ENCODE assay signal across 1 cellular context in the genomic region with DNA sequence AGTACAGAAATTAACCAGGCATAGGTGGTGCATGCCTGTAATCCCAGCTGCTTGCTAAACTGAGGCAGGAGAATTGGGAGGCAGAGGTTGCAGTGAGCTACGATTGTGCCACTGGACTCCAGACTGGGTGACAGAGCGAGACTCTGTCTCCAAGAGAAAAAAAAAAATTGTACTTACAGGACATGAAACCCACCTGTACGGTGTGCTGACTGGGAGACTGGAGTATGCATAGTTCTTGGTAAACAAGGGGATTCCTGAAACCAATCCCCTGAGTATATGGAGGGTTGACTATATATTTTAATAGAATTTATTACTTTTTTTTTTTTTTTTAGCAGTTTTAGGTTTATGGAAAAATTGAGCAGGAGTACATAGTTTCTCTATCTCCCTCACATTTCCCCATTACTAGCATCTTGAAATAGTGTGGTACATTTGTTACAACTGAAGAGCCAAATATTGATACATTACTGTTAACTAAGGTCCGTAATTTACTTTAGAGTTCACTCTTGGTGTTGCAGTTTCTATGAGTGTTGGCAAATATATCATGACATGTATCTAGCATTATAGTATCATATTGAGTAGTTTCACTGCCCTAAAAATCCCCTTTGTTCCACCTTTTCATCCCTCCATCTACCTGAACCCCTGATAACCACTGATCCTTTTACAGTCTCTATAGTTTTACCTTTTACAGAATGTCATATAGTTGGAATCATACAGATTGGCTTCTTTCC.
TF ChIP-seq lines count a peak whose summit lies in the region.

No MANE protein-coding gene starts in this region.

TF ChIP-seq in WTC11, 78 proteins besides CTCF, POLR2A, EP300 and RAD21 (continued from another document):
- TF ChIP-seq, protein P1, sequence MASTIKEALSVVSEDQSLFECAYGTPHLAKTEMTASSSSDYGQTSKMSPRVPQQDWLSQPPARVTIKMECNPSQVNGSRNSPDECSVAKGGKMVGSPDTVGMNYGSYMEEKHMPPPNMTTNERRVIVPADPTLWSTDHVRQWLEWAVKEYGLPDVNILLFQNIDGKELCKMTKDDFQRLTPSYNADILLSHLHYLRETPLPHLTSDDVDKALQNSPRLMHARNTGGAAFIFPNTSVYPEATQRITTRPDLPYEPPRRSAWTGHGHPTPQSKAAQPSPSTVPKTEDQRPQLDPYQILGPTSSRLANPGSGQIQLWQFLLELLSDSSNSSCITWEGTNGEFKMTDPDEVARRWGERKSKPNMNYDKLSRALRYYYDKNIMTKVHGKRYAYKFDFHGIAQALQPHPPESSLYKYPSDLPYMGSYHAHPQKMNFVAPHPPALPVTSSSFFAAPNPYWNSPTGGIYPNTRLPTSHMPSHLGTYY (CRISPR knock-in tag; IDR thresholded peaks at IDR 0.05), result no peak
- no peak for TF ChIP-seq OVOL2 (CRISPR knock-in tag; IDR thresholded peaks at IDR 0.05; ENCODE audit: borderline replicate concordance)
- TF ChIP-seq, protein P2, sequence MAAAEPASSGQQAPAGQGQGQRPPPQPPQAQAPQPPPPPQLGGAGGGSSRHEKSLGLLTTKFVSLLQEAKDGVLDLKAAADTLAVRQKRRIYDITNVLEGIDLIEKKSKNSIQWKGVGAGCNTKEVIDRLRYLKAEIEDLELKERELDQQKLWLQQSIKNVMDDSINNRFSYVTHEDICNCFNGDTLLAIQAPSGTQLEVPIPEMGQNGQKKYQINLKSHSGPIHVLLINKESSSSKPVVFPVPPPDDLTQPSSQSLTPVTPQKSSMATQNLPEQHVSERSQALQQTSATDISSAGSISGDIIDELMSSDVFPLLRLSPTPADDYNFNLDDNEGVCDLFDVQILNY (CRISPR knock-in tag; IDR thresholded peaks at IDR 0.05), result no peak
- TF ChIP-seq, protein P3, sequence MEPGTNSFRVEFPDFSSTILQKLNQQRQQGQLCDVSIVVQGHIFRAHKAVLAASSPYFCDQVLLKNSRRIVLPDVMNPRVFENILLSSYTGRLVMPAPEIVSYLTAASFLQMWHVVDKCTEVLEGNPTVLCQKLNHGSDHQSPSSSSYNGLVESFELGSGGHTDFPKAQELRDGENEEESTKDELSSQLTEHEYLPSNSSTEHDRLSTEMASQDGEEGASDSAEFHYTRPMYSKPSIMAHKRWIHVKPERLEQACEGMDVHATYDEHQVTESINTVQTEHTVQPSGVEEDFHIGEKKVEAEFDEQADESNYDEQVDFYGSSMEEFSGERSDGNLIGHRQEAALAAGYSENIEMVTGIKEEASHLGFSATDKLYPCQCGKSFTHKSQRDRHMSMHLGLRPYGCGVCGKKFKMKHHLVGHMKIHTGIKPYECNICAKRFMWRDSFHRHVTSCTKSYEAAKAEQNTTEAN (CRISPR knock-in tag; IDR thresholded peaks at IDR 0.05), result no peak
